In the genomic region with DNA sequence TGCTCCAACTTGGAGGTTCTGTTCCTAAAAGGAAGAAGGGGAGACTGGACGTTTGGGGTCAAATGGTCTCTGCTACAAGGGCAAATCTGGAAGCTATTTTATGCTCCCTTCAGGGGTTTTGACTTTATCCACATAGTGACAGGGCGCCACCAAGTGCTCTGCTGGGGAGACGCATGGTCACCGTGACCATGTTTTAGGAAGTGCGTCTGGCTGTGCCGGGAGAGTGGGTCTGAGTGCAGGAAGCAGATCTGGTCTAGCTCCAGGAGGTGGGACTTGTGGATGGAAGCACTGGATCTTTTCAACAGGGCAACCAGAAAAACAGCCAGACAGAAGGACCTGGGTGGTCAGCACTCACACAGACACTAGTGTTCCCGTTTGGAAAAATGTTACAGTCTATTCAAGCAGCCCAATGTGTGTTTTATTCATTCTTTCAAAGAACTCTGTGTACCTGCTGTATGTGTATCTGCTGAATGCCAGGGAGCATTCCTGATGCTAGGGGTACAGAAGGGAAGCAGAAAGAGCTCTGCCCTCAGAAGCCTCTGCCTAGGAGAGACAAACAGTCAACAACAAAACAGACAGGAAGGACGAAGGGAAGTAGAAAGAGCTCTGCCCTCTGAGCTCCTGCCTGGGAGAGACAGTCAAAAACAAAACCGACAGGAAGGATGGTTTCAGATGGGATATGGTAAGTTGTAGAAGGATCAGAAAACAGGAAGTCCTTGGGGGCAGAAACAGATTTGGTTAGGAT, we compare ENCODE assay signal across 8 cellular contexts. TPM values are rescaled to one million over a fixed set of nuclear protein-coding genes. Genes with fewer than 3 reads are reported as not detected.
A peak's percentile ranks its signal among the peaks of the same experiment; 100 is the strongest.
DNase-seq lines count a peak whose midpoint lies in the region; ATAC-seq and TF ChIP-seq lines count a peak whose summit lies in the region.

No MANE protein-coding gene starts in this region.

- ATAC-seq in HG02943 (IDR thresholded peaks at IDR 0.05; ENCODE audit: low read depth, unreplicated experiment): peak; percentile 76
- peak; percentile 92 to 95 for ATAC-seq in lower lobe of right lung

- peak overlapping the region; percentile 14 to 20 for H3K9ac ChIP-seq in duodenal mucosa (ENCODE audit: low read depth in 1 of 2, low read length in 2 of 2)

- peaks cover 3 to 10% of the 10 kb centered on the region in 2 donors for H3K36me3 ChIP-seq in duodenal mucosa (ENCODE audit: control insufficient read depth in 1 of 2, insufficient read depth in 2 of 2, low read length in 2 of 2)
- peaks cover 12% of the 10 kb centered on the region for H3K36me3 ChIP-seq in lower lobe of right lung

- H3K27ac ChIP-seq in duodenal mucosa (ENCODE audit: low read depth, low read length): no peak overlapping the region
- H3K27ac ChIP-seq in lower lobe of right lung: peak overlapping the region; percentile 59

- intact Hi-C loops in lower lobe of right lung (cut with DNase I): loop anchor here (5.0 kb wide), 1 partner anchor 58 kb away; no protein-coding TSS in a partner anchor

- H3K27me3 ChIP-seq in duodenal mucosa (ENCODE audit: control insufficient read depth in 1 of 2, insufficient read depth in 2 of 2, low read length in 2 of 2) (no peaks in the 10 kb centered on the region), lower lobe of right lung (ENCODE audit: low read depth) (no peaks in the 10 kb centered on the region)

- DNase-seq in NCI-H2171 treated with DMSO at 0.1 percent for 48 hours (lab: John Stamatoyannopoulos, UW) (peak; percentile 25), NCI-H2171 (lab: John Stamatoyannopoulos, UW) (no peak), NCI-H345 treated with DMSO at 0.1 percent for 48 hours (lab: John Stamatoyannopoulos, UW; ENCODE audit: unreplicated experiment) (peak; percentile 2), lower lobe of right lung (peak; percentile 87)
- peak; percentile 67 for DNase-seq in activated CD4-positive, alpha-beta T cell treated with anti-CD3 and anti-CD28 coated beads for 48 hours
- DNase-seq in stimulated activated CD8-positive, alpha-beta memory T cell treated with anti-CD3 and anti-CD28 coated beads, Interleukin-12 subunit alpha, Interleukin-12 subunit beta, amount 100 ng/mL, for 1 hour (ENCODE audit: low read depth): peak; percentile 42

- TF ChIP-seq CTCF in lower lobe of right lung (IDR thresholded peaks at IDR 0.05): peak; percentile 87

- H3K9me3 ChIP-seq in duodenal mucosa (ENCODE audit: control insufficient read depth in 1 of 2, low read length in 2 of 2): no peaks in the 10 kb centered on the region
- no peaks in the 10 kb centered on the region for H3K9me3 ChIP-seq in lower lobe of right lung

- peaks cover 17 to 25% of the 10 kb centered on the region in 2 donors for H3K4me1 ChIP-seq in duodenal mucosa (ENCODE audit: control insufficient read depth in 1 of 2, insufficient read depth in 2 of 2, low read length in 2 of 2)
- H3K4me1 ChIP-seq in lower lobe of right lung: peaks cover 32% of the 10 kb centered on the region

- H3K4me3 ChIP-seq in duodenal mucosa (ENCODE audit: low read depth in 1 of 2, low read length in 2 of 2) (peak overlapping the region in 1 of 2 donors; percentile 23), lower lobe of right lung (no peak overlapping the region)

RNA-seq across cellular contexts. Expression of a gene that starts 14.3 kb away (rescaled TPM):
- total RNA-seq in lower lobe of right lung: 54.2 TPM
